In the genomic region with DNA sequence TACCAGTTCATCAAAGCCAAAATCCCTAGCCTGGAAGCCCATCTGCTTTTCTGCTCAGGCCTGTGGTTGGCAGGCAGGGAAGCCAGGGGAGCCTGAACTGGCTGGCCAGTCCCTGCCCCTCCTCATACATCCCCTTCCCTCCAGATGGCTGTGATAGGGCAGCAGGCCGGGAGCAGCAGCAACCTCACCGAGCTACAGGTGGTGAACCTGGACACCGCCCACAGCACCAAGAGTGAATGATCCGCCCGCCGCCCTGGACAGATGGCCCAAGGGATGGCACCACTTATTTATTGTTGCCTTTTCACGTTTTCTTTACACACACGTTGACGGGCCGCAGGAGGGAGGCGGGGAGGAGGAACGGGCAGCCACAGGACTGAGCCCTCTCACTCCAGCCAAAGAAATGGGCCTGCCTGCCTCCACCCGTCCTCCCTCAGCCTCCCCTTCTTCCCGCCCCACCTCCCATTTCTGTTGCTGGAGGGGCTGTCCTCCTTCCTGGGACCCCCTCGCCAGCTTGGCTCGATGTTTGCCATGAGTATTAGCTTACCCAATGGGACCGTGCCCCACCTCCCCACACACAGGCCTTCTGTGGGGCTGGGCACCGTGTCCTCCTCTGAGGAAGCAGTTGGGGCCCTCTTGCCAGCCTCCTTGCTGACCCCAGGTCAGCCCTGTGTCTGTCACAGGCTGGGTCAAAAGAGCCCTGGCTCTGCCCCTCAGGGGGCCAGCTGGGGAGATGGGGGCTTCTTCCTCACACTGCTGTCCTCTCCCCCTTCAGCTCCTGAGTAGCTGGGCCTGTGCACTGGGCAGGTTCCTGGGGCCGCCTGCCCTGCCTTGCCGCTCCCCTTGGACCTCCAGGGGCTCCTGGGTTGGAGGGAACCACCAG, we compare ENCODE assay signal across 2 cellular contexts.
TF ChIP-seq lines count a peak whose summit lies in the region.

No MANE protein-coding gene starts in this region.

TF ChIP-seq in GM12891, 5 proteins besides CTCF, POLR2A, EP300 and RAD21:
- TF ChIP-seq PAX5 (IDR thresholded peaks at IDR 0.05; ENCODE audit: insufficient read depth, low read length, severe bottlenecking) (no peak), POLR2AphosphoS5 (IDR thresholded peaks at IDR 0.05; ENCODE audit: low read depth, low read length) (peak; percentile 32; the same call in 1 of the 2 replicates)
TF ChIP-seq in GM12891: peak in this region for 1.

TF ChIP-seq in GM12878, 131 proteins besides CTCF, POLR2A, EP300 and RAD21:
- TF ChIP-seq TCF3 (IDR thresholded peaks at IDR 0.05; ENCODE audit: borderline replicate concordance, insufficient read depth, low read depth, low read length) (no peak), RUNX3 (IDR thresholded peaks at IDR 0.05; ENCODE audit: low read length) (no peak), EGR1 (IDR thresholded peaks at IDR 0.05; ENCODE audit: borderline replicate concordance in 1 of 2, low read depth in 2 of 2, low read length in 2 of 2) (no peak), HDAC2 (IDR thresholded peaks at IDR 0.05) (no peak), ZSCAN29 (IDR thresholded peaks at IDR 0.05) (no peak), POLR2AphosphoS5 (IDR thresholded peaks at IDR 0.05; ENCODE audit: low read length) (peak; percentile 50; the same call in 1 of the 2 replicates)
